19 cellular contexts compared by ENCODE assay signal in genomic region chrX:140391313-140391712, GRCh38.
"Had no signal": no experiment of that assay in that cellular context is flagged by ENCODE, and none has a peak within 500 bp of the region (broad histone marks: within the 10 kb centered on the region; RNA-seq: fewer than 3 reads in every experiment).

No MANE protein-coding gene starts in this region.

- H3K27ac ChIP-seq: HL-60 had no signal

- DNase-seq: KBM-7, MV-4-11, NCI-H1048, NCI-H1105, NCI-H1417, NCI-H1436 treated with DMSO at 0.1 percent for 48 hours, NCI-H1694, NCI-H187 treated with DMSO at 0.1 percent for 48 hours, NCI-H2029 treated with DMSO at 0.1 percent for 48 hours, NCI-H2171 treated with DMSO at 0.1 percent for 48 hours, NCI-H345, NCI-H446 treated with DMSO at 0.1 percent for 48 hours, NCI-H510A treated with DMSO at 0.1 percent for 48 hours, NCI-H526, NCI-H774, Right ventricle myocardium superior, RPMI8226, SK-N-SH had no signal
